11 cellular contexts compared by ENCODE assay signal in the genomic region with DNA sequence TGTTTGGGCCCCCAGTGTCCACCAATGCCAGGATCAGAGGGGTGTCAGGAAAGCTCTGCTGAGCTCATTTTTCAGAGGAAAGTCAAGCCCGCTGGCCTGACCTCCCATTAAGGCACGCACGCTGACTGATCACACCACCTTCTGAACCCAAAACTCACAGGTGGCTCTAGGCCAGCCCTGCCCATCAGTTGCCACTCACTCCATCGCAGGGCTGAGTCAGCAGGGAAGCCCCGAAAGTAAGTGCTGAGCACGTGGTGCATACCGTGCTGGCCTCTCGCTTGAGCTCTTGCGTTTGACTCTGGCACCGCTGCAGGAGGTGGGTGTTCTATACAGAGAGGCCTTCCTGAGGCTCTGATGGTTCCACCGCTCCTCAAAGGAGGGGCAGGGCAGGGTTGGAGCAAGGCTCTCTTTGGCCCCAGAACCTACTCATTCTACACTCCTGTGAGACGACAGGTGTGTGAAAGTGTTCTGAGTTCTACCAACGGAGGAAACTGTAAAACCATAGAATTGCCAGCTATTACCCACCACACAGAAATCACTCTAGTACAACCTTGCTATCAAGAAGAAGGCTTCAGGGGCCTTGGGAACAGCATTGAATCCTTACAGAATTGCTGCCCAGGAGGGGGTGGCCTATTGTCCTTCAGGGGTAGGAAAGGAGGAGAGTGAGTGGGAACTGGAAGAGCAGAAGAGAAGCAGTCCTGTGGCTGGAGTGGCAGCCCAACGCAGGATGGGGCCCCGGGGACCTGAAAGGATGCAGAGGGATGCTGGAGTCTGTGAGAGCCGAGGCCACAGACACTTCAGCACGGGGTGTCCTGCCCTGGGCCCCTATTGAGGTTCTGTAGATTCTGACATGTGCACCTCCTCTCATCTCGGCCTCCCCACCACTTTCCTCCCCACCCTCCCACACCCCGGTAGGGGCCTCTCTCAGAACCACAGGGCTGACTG.
DNase-seq lines count a peak whose midpoint lies in the region; ATAC-seq and TF ChIP-seq lines count a peak whose summit lies in the region.
"Had no signal": no experiment of that assay in that cellular context is flagged by ENCODE, and none has a peak within 500 bp of the region (broad histone marks: within the 10 kb centered on the region; RNA-seq: fewer than 3 reads in every experiment).

No MANE protein-coding gene starts in this region.

- peaks cover 37% of the 10 kb centered on the region for H3F3A ChIP-seq in MM.1S (ENCODE audit: insufficient read depth, low read length)

- H3K36me3 ChIP-seq in MM.1S (replicated peaks; ENCODE audit: insufficient read depth, low read length) (no peaks in the 10 kb centered on the region), Karpas-422 (ENCODE audit: insufficient read depth, low read length) (no peaks in the 10 kb centered on the region), hepatocyte (replicated peaks; ENCODE audit: insufficient read depth, low read depth) (no peaks in the 10 kb centered on the region)

- H3K27ac ChIP-seq in MM.1S (ENCODE audit: low read length) (peak overlapping the region; percentile 97), Karpas-422 (ENCODE audit: low read length) (no peak overlapping the region), hepatocyte (no peak overlapping the region)
- H3K27ac ChIP-seq: skin epidermis, testis had no signal

- peaks cover 48% of the 10 kb centered on the region for H3K4me1 ChIP-seq in MM.1S (ENCODE audit: low read length)
- no peaks in the 10 kb centered on the region for H3K4me1 ChIP-seq in Karpas-422 (ENCODE audit: low read length)
- no peaks in the 10 kb centered on the region for H3K4me1 ChIP-seq in hepatocyte (ENCODE audit: insufficient read depth)
- H3K4me1 ChIP-seq: testis had no signal

- no peak overlapping the region for H3K4me3 Mint-ChIP-seq in stimulated activated naive CD8-positive, alpha-beta T cell treated with anti-CD3 and anti-CD28 coated beads, Interleukin-15, amount 100 ng/mL, for 72 hours

- H3K27me3 ChIP-seq in MM.1S (replicated peaks; ENCODE audit: insufficient read depth, low read length) (no peaks in the 10 kb centered on the region), Karpas-422 (ENCODE audit: low read length) (no peaks in the 10 kb centered on the region), hepatocyte (no peaks in the 10 kb centered on the region)
- H3K27me3 ChIP-seq: testis had no signal

- peak overlapping the region; percentile 37; the same call in 1 of the 2 replicates for H2AFZ ChIP-seq in MM.1S (ENCODE audit: low read length)
- H2AFZ ChIP-seq in Karpas-422 (ENCODE audit: low read length) = no peak overlapping the region
- no peak overlapping the region for H2AFZ ChIP-seq in hepatocyte

- H3K4me1 Mint-ChIP-seq in stimulated activated naive CD8-positive, alpha-beta T cell treated with anti-CD3 and anti-CD28 coated beads, Interleukin-15, amount 100 ng/mL, for 72 hours = peaks cover 27% of the 10 kb centered on the region

- H3K9me3 ChIP-seq in MM.1S (replicated peaks; ENCODE audit: insufficient read depth, low read length) (no peaks in the 10 kb centered on the region), Karpas-422 (ENCODE audit: low read length) (no peaks in the 10 kb centered on the region), hepatocyte (ENCODE audit: low read depth) (no peaks in the 10 kb centered on the region)
- H3K9me3 ChIP-seq: testis had no signal

- peak; percentile 63 for ATAC-seq in stimulated activated naive CD8-positive, alpha-beta T cell treated with anti-CD3 and anti-CD28 coated beads, Interleukin-15, Interleukin-2, amounts not matched to agents 100 U/mL and 50 U/mL, for 24 hours
- no peak for ATAC-seq in stimulated activated naive CD8-positive, alpha-beta T cell treated with anti-CD3 and anti-CD28 coated beads, Interleukin-15, amount 100 ng/mL, for 72 hours
- ATAC-seq in GM21717 (IDR thresholded peaks at IDR 0.05; ENCODE audit: unreplicated experiment) = peak; percentile 81
- ATAC-seq: K562 had no signal

- peak overlapping the region; percentile 65 for H3K9ac ChIP-seq in MM.1S (ENCODE audit: low read length)
- no peak overlapping the region for H3K9ac ChIP-seq in Karpas-422 (ENCODE audit: low read length)

- H3K4me2 ChIP-seq in MM.1S (ENCODE audit: low read depth, low read length) (peak overlapping the region; percentile 59), Karpas-422 (ENCODE audit: low read depth, low read length, poor library complexity, severe bottlenecking) (no peak overlapping the region), hepatocyte (no peak overlapping the region)

- peak overlapping the region in 1 of 2 donors; percentile 37 for H3K27ac Mint-ChIP-seq in stimulated activated naive CD8-positive, alpha-beta T cell treated with anti-CD3 and anti-CD28 coated beads, Interleukin-15, amount 100 ng/mL, for 72 hours

- DNase-seq in stimulated activated naive CD8-positive, alpha-beta T cell treated with anti-CD3 and anti-CD28 coated beads, Interleukin-15, Interleukin-2, amounts not matched to agents 100 U/mL and 50 U/mL, for 24 hours = peak; percentile 33
- no peak for DNase-seq in stimulated activated naive CD8-positive, alpha-beta T cell treated with anti-CD3 and anti-CD28 coated beads, Interleukin-15, amount 100 ng/mL, for 72 hours
- DNase-seq in MM.1S = peak; percentile 99
- no peak for DNase-seq in NCI-H526 treated with DMSO at 0.1 percent for 48 hours (lab: John Stamatoyannopoulos, UW)
- no peak for DNase-seq in Karpas-422
- DNase-seq in C1 segment of cervical spinal cord (lab: John Stamatoyannopoulos, UW) = no peak
- DNase-seq in hepatocyte (ENCODE audit: low spot score) = no peak
- DNase-seq: testis had no signal

- H3K9me3 Mint-ChIP-seq in stimulated activated naive CD8-positive, alpha-beta T cell treated with anti-CD3 and anti-CD28 coated beads, Interleukin-15, amount 100 ng/mL, for 72 hours = no peaks in the 10 kb centered on the region

- H3K79me2 ChIP-seq in MM.1S (ENCODE audit: low read length) (no peaks in the 10 kb centered on the region), Karpas-422 (ENCODE audit: low read length) (no peaks in the 10 kb centered on the region), hepatocyte (no peaks in the 10 kb centered on the region)

- H3K9me2 ChIP-seq in MM.1S (replicated peaks; ENCODE audit: insufficient read depth, low read length) = no peaks in the 10 kb centered on the region
- H3K9me2 ChIP-seq in Karpas-422 (replicated peaks; ENCODE audit: insufficient read depth, low read length) = no peaks in the 10 kb centered on the region
- no peaks in the 10 kb centered on the region for H3K9me2 ChIP-seq in hepatocyte (replicated peaks; ENCODE audit: insufficient read depth)

- H3K27me3 Mint-ChIP-seq in stimulated activated naive CD8-positive, alpha-beta T cell treated with anti-CD3 and anti-CD28 coated beads, Interleukin-15, amount 100 ng/mL, for 72 hours = no peaks in the 10 kb centered on the region

- WGBS in hepatocyte (ENCODE audit: low lambda C conversion rate, missing lambda C conversion rate) = 91% methylated on average over 18 of the region's 19 CpGs

- H4K20me1 ChIP-seq in MM.1S (ENCODE audit: insufficient read depth, low read length) (no peaks in the 10 kb centered on the region), Karpas-422 (ENCODE audit: insufficient read depth, low read depth, low read length) (no peaks in the 10 kb centered on the region), hepatocyte (ENCODE audit: insufficient read depth, poor library complexity, severe bottlenecking) (no peaks in the 10 kb centered on the region)

- H3K4me3 ChIP-seq in MM.1S (ENCODE audit: low read length) (no peak overlapping the region), Karpas-422 (ENCODE audit: low read length) (no peak overlapping the region), hepatocyte (no peak overlapping the region)
- H3K4me3 ChIP-seq: K562, skin epidermis, testis had no signal

- TF ChIP-seq CTCF in MM.1S (IDR thresholded peaks at IDR 0.05; ENCODE audit: low read length) (no peak), hepatocyte (IDR thresholded peaks at IDR 0.05; ENCODE audit: poor library complexity) (no peak)

Comparison
In these comparisons a context has a peak if more than half of its experiments do, and no peak if none do; other contexts are left out.
1. DNase-seq: peak in stimulated activated naive CD8-positive, alpha-beta T cell treated with anti-CD3 and anti-CD28 coated beads, Interleukin-15, Interleukin-2, amounts not matched to agents 100 U/mL and 50 U/mL, for 24 hours (single experiment) and MM.1S (single experiment); none in stimulated activated naive CD8-positive, alpha-beta T cell treated with anti-CD3 and anti-CD28 coated beads, Interleukin-15, amount 100 ng/mL, for 72 hours (0 of 2), NCI-H526 treated with DMSO at 0.1 percent for 48 hours (single experiment), Karpas-422 (single experiment), C1 segment of cervical spinal cord (0 of 14) and hepatocyte (single experiment).